1 cellular context compared by ENCODE assay signal in genomic region chr20:50153500-50154377, GRCh38.
TF ChIP-seq lines count a peak whose summit lies in the region.

TSS of gene PEDS1 (minus strand) at chr20:50153723. CDS start at chr20:50153637, 86 bp downstream.

TF ChIP-seq in HepG2, 621 proteins besides CTCF, POLR2A, EP300 and RAD21 (continued from another document and continues in another):
- TF ChIP-seq, protein P1, sequence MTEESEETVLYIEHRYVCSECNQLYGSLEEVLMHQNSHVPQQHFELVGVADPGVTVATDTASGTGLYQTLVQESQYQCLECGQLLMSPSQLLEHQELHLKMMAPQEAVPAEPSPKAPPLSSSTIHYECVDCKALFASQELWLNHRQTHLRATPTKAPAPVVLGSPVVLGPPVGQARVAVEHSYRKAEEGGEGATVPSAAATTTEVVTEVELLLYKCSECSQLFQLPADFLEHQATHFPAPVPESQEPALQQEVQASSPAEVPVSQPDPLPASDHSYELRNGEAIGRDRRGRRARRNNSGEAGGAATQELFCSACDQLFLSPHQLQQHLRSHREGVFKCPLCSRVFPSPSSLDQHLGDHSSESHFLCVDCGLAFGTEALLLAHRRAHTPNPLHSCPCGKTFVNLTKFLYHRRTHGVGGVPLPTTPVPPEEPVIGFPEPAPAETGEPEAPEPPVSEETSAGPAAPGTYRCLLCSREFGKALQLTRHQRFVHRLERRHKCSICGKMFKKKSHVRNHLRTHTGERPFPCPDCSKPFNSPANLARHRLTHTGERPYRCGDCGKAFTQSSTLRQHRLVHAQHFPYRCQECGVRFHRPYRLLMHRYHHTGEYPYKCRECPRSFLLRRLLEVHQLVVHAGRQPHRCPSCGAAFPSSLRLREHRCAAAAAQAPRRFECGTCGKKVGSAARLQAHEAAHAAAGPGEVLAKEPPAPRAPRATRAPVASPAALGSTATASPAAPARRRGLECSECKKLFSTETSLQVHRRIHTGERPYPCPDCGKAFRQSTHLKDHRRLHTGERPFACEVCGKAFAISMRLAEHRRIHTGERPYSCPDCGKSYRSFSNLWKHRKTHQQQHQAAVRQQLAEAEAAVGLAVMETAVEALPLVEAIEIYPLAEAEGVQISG (CRISPR knock-in tag; IDR thresholded peaks at IDR 0.05): peak; percentile 83
- TF ChIP-seq, protein P2, sequence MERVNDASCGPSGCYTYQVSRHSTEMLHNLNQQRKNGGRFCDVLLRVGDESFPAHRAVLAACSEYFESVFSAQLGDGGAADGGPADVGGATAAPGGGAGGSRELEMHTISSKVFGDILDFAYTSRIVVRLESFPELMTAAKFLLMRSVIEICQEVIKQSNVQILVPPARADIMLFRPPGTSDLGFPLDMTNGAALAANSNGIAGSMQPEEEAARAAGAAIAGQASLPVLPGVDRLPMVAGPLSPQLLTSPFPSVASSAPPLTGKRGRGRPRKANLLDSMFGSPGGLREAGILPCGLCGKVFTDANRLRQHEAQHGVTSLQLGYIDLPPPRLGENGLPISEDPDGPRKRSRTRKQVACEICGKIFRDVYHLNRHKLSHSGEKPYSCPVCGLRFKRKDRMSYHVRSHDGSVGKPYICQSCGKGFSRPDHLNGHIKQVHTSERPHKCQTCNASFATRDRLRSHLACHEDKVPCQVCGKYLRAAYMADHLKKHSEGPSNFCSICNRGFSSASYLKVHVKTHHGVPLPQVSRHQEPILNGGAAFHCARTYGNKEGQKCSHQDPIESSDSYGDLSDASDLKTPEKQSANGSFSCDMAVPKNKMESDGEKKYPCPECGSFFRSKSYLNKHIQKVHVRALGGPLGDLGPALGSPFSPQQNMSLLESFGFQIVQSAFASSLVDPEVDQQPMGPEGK (CRISPR knock-in tag; IDR thresholded peaks at IDR 0.05): peak; percentile 27
- TF ChIP-seq NRL (CRISPR knock-in tag; IDR thresholded peaks at IDR 0.05; ENCODE audit: borderline replicate concordance) (peak; percentile 93), KDM1A (CRISPR knock-in tag; IDR thresholded peaks at IDR 0.05) (no peak), ZNF383 (CRISPR knock-in tag; IDR thresholded peaks at IDR 0.05; ENCODE audit: borderline replicate concordance) (no peak; the same call in 1 of the 2 replicates), KDM2A (CRISPR knock-in tag; IDR thresholded peaks at IDR 0.05; ENCODE audit: borderline replicate concordance, low read depth) (no peak; the same call in 1 of the 2 replicates), ZNF354B (CRISPR knock-in tag; IDR thresholded peaks at IDR 0.05) (peak; percentile 94), PPARG (CRISPR knock-in tag; conservative IDR thresholded peaks at IDR 0.05) (no peak; the same call in none of the 2 replicates), GRHL1 (CRISPR knock-in tag; conservative IDR thresholded peaks at IDR 0.05) (no peak), RBFOX2 (IDR thresholded peaks at IDR 0.05; ENCODE audit: low read depth, low read length) (peak; percentile 95), HHEX (CRISPR knock-in tag; IDR thresholded peaks at IDR 0.05) (no peak), TFE3 (CRISPR knock-in tag; IDR thresholded peaks at IDR 0.05) (peak; percentile 73), ZSCAN25 (CRISPR knock-in tag; IDR thresholded peaks at IDR 0.05) (no peak), GMEB1 (CRISPR knock-in tag; IDR thresholded peaks at IDR 0.05; ENCODE audit: borderline replicate concordance) (peak; percentile 89), POLR2AphosphoS2 (IDR thresholded peaks at IDR 0.05; ENCODE audit: low read depth, low read length) (no peak), RFX5 (IDR thresholded peaks at IDR 0.05; ENCODE audit: low read depth, low read length) (peak; percentile 44; the same call in 1 of the 2 replicates), MAX (IDR thresholded peaks at IDR 0.05) (peak; percentile 99), SIX1 (CRISPR knock-in tag; IDR thresholded peaks at IDR 0.05; ENCODE audit: borderline replicate concordance) (no peak; the same call in 1 of the 2 replicates), ZNF124 (CRISPR knock-in tag; IDR thresholded peaks at IDR 0.05) (peak; percentile 90), RARA (CRISPR knock-in tag; IDR thresholded peaks at IDR 0.05) (peak; percentile 47), FLYWCH1 (CRISPR knock-in tag; IDR thresholded peaks at IDR 0.05) (peak; percentile 71), TSC22D2 (CRISPR knock-in tag; IDR thresholded peaks at IDR 0.05; ENCODE audit: borderline replicate concordance) (0 out of 2 replicates have a peak, but pooled peaks have one; percentile 62), ZSCAN29 (CRISPR knock-in tag; conservative IDR thresholded peaks at IDR 0.05) (0 out of 2 replicates have a peak, but pooled peaks have one; percentile 88), ZNF556 (CRISPR knock-in tag; IDR thresholded peaks at IDR 0.05; ENCODE audit: borderline replicate concordance) (peak; percentile 65; the same call in 1 of the 2 replicates), ZNF850 (CRISPR knock-in tag; conservative IDR thresholded peaks at IDR 0.05) (peak; percentile 95), ATAD3A (CRISPR knock-in tag; IDR thresholded peaks at IDR 0.05) (0 out of 2 replicates have a peak, but pooled peaks have one; percentile 16), ZSCAN21 (CRISPR knock-in tag; IDR thresholded peaks at IDR 0.05; ENCODE audit: borderline replicate concordance) (peak; percentile 93), ZNF484 (CRISPR knock-in tag; IDR thresholded peaks at IDR 0.05; ENCODE audit: borderline replicate concordance, low read depth) (0 out of 2 replicates have a peak, but pooled peaks have one; percentile 28), ZBTB2 (CRISPR knock-in tag; IDR thresholded peaks at IDR 0.05; ENCODE audit: low read depth) (peak; percentile 88), SCMH1 (CRISPR knock-in tag; IDR thresholded peaks at IDR 0.05; ENCODE audit: borderline replicate concordance) (no peak), POGZ (CRISPR knock-in tag; IDR thresholded peaks at IDR 0.05) (peak; percentile 61), AGO1 (IDR thresholded peaks at IDR 0.05; ENCODE audit: low read depth, low read length, poor library complexity, severe bottlenecking) (peak; percentile 41), MIER2 (CRISPR knock-in tag; IDR thresholded peaks at IDR 0.05) (peak; percentile 55), PAWR (CRISPR knock-in tag; IDR thresholded peaks at IDR 0.05; ENCODE audit: borderline replicate concordance) (peak; percentile 91), ZNF678 (CRISPR knock-in tag; IDR thresholded peaks at IDR 0.05) (peak; percentile 96)
- TF ChIP-seq, protein P3, sequence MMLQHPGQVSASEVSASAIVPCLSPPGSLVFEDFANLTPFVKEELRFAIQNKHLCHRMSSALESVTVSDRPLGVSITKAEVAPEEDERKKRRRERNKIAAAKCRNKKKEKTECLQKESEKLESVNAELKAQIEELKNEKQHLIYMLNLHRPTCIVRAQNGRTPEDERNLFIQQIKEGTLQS (CRISPR knock-in tag; IDR thresholded peaks at IDR 0.05): peak; percentile 32; the same call in 1 of the 2 replicates
- TF ChIP-seq, protein P4, sequence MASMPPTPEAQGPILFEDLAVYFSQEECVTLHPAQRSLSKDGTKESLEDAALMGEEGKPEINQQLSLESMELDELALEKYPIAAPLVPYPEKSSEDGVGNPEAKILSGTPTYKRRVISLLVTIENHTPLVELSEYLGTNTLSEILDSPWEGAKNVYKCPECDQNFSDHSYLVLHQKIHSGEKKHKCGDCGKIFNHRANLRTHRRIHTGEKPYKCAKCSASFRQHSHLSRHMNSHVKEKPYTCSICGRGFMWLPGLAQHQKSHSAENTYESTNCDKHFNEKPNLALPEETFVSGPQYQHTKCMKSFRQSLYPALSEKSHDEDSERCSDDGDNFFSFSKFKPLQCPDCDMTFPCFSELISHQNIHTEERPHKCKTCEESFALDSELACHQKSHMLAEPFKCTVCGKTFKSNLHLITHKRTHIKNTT (CRISPR knock-in tag; IDR thresholded peaks at IDR 0.05): no peak
- TF ChIP-seq, protein P5, sequence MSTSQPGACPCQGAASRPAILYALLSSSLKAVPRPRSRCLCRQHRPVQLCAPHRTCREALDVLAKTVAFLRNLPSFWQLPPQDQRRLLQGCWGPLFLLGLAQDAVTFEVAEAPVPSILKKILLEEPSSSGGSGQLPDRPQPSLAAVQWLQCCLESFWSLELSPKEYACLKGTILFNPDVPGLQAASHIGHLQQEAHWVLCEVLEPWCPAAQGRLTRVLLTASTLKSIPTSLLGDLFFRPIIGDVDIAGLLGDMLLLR (CRISPR knock-in tag; IDR thresholded peaks at IDR 0.05): peak; percentile 96
- TF ChIP-seq, protein P6, sequence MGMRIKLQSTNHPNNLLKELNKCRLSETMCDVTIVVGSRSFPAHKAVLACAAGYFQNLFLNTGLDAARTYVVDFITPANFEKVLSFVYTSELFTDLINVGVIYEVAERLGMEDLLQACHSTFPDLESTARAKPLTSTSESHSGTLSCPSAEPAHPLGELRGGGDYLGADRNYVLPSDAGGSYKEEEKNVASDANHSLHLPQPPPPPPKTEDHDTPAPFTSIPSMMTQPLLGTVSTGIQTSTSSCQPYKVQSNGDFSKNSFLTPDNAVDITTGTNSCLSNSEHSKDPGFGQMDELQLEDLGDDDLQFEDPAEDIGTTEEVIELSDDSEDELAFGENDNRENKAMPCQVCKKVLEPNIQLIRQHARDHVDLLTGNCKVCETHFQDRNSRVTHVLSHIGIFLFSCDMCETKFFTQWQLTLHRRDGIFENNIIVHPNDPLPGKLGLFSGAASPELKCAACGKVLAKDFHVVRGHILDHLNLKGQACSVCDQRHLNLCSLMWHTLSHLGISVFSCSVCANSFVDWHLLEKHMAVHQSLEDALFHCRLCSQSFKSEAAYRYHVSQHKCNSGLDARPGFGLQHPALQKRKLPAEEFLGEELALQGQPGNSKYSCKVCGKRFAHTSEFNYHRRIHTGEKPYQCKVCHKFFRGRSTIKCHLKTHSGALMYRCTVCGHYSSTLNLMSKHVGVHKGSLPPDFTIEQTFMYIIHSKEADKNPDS (CRISPR knock-in tag; IDR thresholded peaks at IDR 0.05): no peak
- TF ChIP-seq, protein P7, sequence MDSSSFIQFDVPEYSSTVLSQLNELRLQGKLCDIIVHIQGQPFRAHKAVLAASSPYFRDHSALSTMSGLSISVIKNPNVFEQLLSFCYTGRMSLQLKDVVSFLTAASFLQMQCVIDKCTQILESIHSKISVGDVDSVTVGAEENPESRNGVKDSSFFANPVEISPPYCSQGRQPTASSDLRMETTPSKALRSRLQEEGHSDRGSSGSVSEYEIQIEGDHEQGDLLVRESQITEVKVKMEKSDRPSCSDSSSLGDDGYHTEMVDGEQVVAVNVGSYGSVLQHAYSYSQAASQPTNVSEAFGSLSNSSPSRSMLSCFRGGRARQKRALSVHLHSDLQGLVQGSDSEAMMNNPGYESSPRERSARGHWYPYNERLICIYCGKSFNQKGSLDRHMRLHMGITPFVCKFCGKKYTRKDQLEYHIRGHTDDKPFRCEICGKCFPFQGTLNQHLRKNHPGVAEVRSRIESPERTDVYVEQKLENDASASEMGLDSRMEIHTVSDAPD (CRISPR knock-in tag; IDR thresholded peaks at IDR 0.05): peak; percentile 93
- TF ChIP-seq, protein P8, sequence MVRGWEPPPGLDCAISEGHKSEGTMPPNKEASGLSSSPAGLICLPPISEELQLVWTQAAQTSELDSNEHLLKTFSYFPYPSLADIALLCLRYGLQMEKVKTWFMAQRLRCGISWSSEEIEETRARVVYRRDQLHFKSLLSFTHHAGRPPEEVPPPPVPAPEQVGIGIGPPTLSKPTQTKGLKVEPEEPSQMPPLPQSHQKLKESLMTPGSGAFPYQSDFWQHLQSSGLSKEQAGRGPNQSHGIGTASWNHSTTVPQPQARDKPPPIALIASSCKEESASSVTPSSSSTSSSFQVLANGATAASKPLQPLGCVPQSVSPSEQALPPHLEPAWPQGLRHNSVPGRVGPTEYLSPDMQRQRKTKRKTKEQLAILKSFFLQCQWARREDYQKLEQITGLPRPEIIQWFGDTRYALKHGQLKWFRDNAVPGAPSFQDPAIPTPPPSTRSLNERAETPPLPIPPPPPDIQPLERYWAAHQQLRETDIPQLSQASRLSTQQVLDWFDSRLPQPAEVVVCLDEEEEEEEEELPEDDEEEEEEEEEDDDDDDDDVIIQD (CRISPR knock-in tag; IDR thresholded peaks at IDR 0.05; ENCODE audit: low read depth): no peak; the same call in 1 of the 2 replicates
